Comparison of ENCODE assay signal across 15 cellular contexts in genomic region chr20:45917790-45918141, GRCh38. TPM values are rescaled to one million over a fixed set of nuclear protein-coding genes. Genes with fewer than 3 reads are reported as not detected.
DNase-seq lines count a peak whose midpoint lies in the region; ATAC-seq, FAIRE-seq and TF ChIP-seq lines count a peak whose summit lies in the region.
"Had no signal": no experiment of that assay in that cellular context is flagged by ENCODE, and none has a peak within 500 bp of the region (broad histone marks: within the 10 kb centered on the region; RNA-seq: fewer than 3 reads in every experiment).

No MANE protein-coding gene starts in this region.

- peaks cover 7% of the 10 kb centered on the region for H3K4me1 Mint-ChIP-seq in astrocyte (ENCODE audit: low read depth, unreplicated experiment)

- no peak overlapping the region for H3K9ac ChIP-seq in astrocyte (ENCODE audit: low read length)
- H3K9ac ChIP-seq: KMS-11 had no signal

- H3K4me3 ChIP-seq in astrocyte (ENCODE audit: insufficient read depth, low read depth, low read length) (no peak overlapping the region), left ventricle myocardium inferior (no peak overlapping the region), prostate gland (no peak overlapping the region)
- H3K4me3 ChIP-seq: thoracic aorta had no signal

- H3K36me3 Mint-ChIP-seq in astrocyte (ENCODE audit: low read depth, unreplicated experiment), result peaks cover 3% of the 10 kb centered on the region

- H3K36me3 ChIP-seq in astrocyte (ENCODE audit: insufficient read depth, low read length) (no peaks in the 10 kb centered on the region), left ventricle myocardium inferior (no peaks in the 10 kb centered on the region), prostate gland (no peaks in the 10 kb centered on the region)
- H3K36me3 ChIP-seq: thoracic aorta had no signal

- FAIRE-seq in astrocyte (lab: Jason Lieb, UNC) (no peak), GM12892 (lab: Jason Lieb, UNC) (no peak)
- FAIRE-seq: endometrium had no signal

- H3K9me3 ChIP-seq in astrocyte (ENCODE audit: insufficient read depth, low read depth, low read length) (no peaks in the 10 kb centered on the region), left ventricle myocardium inferior (replicated peaks) (no peaks in the 10 kb centered on the region), prostate gland (no peaks in the 10 kb centered on the region)
- H3K9me3 ChIP-seq: thoracic aorta had no signal

- peaks cover 2% of the 10 kb centered on the region for H3K27me3 Mint-ChIP-seq in astrocyte (ENCODE audit: low read depth, unreplicated experiment)

- H3K4me1 ChIP-seq in astrocyte (ENCODE audit: insufficient read depth, low read length) (peaks cover 21% of the 10 kb centered on the region), left ventricle myocardium inferior (peaks cover 61% of the 10 kb centered on the region), prostate gland (replicated peaks) (no peaks in the 10 kb centered on the region)

- WGBS in prostate gland, result 50% methylated on average over 5 of the region's 5 CpGs

- intact Hi-C loops in left ventricle myocardium inferior (cut with micrococcal nuclease), result no loop called here
- intact Hi-C loops in prostate gland (cut with DNase I), result no loop called here

- no peaks in the 10 kb centered on the region for H4K20me1 ChIP-seq in astrocyte (ENCODE audit: insufficient read depth, low read length)

- no peak for ATAC-seq in HG02678 (IDR thresholded peaks at IDR 0.05; ENCODE audit: unreplicated experiment)
- ATAC-seq in GM18502 (IDR thresholded peaks at IDR 0.05; ENCODE audit: poor library complexity, unreplicated experiment), result no peak
- ATAC-seq: Panc1 had no signal

- H3K79me2 ChIP-seq in astrocyte (ENCODE audit: insufficient read depth, low read length), result no peaks in the 10 kb centered on the region

- H3K4me3 Mint-ChIP-seq in astrocyte (ENCODE audit: unreplicated experiment), result no peak overlapping the region
- H3K4me3 Mint-ChIP-seq: HFFc6 had no signal

- no peak overlapping the region for H2AFZ ChIP-seq in astrocyte (ENCODE audit: low read depth, low read length)

- TF ChIP-seq CTCF in astrocyte (IDR thresholded peaks at IDR 0.05; ENCODE audit: insufficient read depth, low read depth, low read length) (no peak), left ventricle myocardium inferior (IDR thresholded peaks at IDR 0.05; ENCODE audit: borderline replicate concordance) (no peak), prostate gland (IDR thresholded peaks at IDR 0.05) (no peak)

- H3K27ac ChIP-seq in astrocyte (ENCODE audit: low read depth, low read length), result no peak overlapping the region
- peak overlapping the region; percentile 86 for H3K27ac ChIP-seq in left ventricle myocardium inferior (replicated peaks)
- peak overlapping the region; percentile 7 to 45 for H3K27ac ChIP-seq in prostate gland
- H3K27ac ChIP-seq: KMS-11 had no signal

- no peak overlapping the region for H3K27ac Mint-ChIP-seq in astrocyte (ENCODE audit: unreplicated experiment)
- H3K27ac Mint-ChIP-seq: HFFc6 had no signal

- H3K4me2 ChIP-seq in astrocyte (ENCODE audit: low read length), result no peak overlapping the region
- H3K4me2 ChIP-seq: KMS-11 had no signal

- H3K27me3 ChIP-seq in astrocyte (ENCODE audit: insufficient read depth, low read length) (no peaks in the 10 kb centered on the region), left ventricle myocardium inferior (ENCODE audit: low read depth) (peaks cover 2% of the 10 kb centered on the region), prostate gland (replicated peaks; ENCODE audit: insufficient read depth) (no peaks in the 10 kb centered on the region)

- no peaks in the 10 kb centered on the region for H3K9me3 Mint-ChIP-seq in astrocyte (ENCODE audit: unreplicated experiment)
- H3K9me3 Mint-ChIP-seq: HFFc6 had no signal

- TF ChIP-seq POLR2A in prostate gland (IDR thresholded peaks at IDR 0.05) (no peak), GM12892 (IDR thresholded peaks at IDR 0.05; ENCODE audit: low read depth, low read length) (no peak)

- DNase-seq in GM03348 (ENCODE audit: low spot score) (peak; percentile 29), astrocyte (ENCODE audit: low read depth) (peak; percentile 33), left ventricle myocardium inferior (peak; percentile 55), prostate gland (ENCODE audit: low spot score) (no peak), GM12892 (ENCODE audit: insufficient read length) (no peak)
- no peak for DNase-seq in stimulated activated CD4-positive, alpha-beta T cell treated with anti-CD3 and anti-CD28 coated beads, Interleukin-4, amount 100 ng/mL, for 1 hour
- DNase-seq: amniotic stem cell, DMS79 treated with DMSO at 0.1 percent for 48 hours, HFFc6 had no signal

RNA-seq across cellular contexts. Expression of gene PLTP, which starts 5.8 kb away (rescaled TPM):
- total RNA-seq in astrocyte, result 162 and 167 TPM in 2 replicates
- total RNA-seq in left ventricle myocardium inferior, result 84.1 TPM
- total RNA-seq in prostate gland, result 100 to 1,000 TPM in 1 of 2 donors, 10 to 100 TPM in 1; 29.4 to 101 TPM
- polyA plus RNA-seq in GM12892 (2012; ENCODE audit: missing spikeins), result 12.6 TPM

RNA-seq across cellular contexts. Expression of gene PCIF1, which starts 16.7 kb away (rescaled TPM):
- total RNA-seq in astrocyte, result 12.9 and 13.0 TPM in 2 replicates
- 21.9 TPM for total RNA-seq in left ventricle myocardium inferior
- 10 to 100 TPM; 39.8 to 54.9 TPM for total RNA-seq in prostate gland
- polyA plus RNA-seq in GM12892 (2012; ENCODE audit: missing spikeins), result 18.1 TPM

RNA-seq across cellular contexts. Expression of gene CTSA, which starts 26.6 kb away (rescaled TPM):
- 69.0 and 87.5 TPM in 2 replicates for total RNA-seq in astrocyte
- 116 TPM for total RNA-seq in left ventricle myocardium inferior
- total RNA-seq in prostate gland, result 100 to 1,000 TPM in 1 of 2 donors, 10 to 100 TPM in 1; 37.9 to 215 TPM
- polyA plus RNA-seq in GM12892 (2012; ENCODE audit: missing spikeins), result 32.8 TPM

RNA-seq across cellular contexts. Expression of gene NEURL2, which starts 26.8 kb away (rescaled TPM):
- total RNA-seq in astrocyte (6.7 and 6.9 TPM in 2 replicates), left ventricle myocardium inferior (7.6 TPM), prostate gland (10 to 100 TPM in 1 of 2 donors, 1 to 10 TPM in 1; 9.8 to 11.3 TPM)
- 0.91 TPM for polyA plus RNA-seq in GM12892 (2012; ENCODE audit: missing spikeins)

RNA-seq across cellular contexts. Expression of gene SPATA25, which starts 30.3 kb away (rescaled TPM):
- total RNA-seq in astrocyte, result 0.67 and 1.7 TPM in 2 replicates
- 2.4 TPM for total RNA-seq in left ventricle myocardium inferior
- total RNA-seq in prostate gland, result 1 to 10 TPM; 2.0 to 7.4 TPM
- polyA plus RNA-seq in GM12892 (2012; ENCODE audit: missing spikeins), result not detected

Comparison
In these comparisons a context has a peak if more than half of its experiments do, and no peak if none do; other contexts are left out.
1. DNase-seq: peak in GM03348 (single experiment), astrocyte (single experiment) and left ventricle myocardium inferior (single experiment); none in prostate gland (single experiment), stimulated activated CD4-positive, alpha-beta T cell treated with anti-CD3 and anti-CD28 coated beads, Interleukin-4, amount 100 ng/mL, for 1 hour (single experiment) and GM12892 (single experiment).